In the genomic region with DNA sequence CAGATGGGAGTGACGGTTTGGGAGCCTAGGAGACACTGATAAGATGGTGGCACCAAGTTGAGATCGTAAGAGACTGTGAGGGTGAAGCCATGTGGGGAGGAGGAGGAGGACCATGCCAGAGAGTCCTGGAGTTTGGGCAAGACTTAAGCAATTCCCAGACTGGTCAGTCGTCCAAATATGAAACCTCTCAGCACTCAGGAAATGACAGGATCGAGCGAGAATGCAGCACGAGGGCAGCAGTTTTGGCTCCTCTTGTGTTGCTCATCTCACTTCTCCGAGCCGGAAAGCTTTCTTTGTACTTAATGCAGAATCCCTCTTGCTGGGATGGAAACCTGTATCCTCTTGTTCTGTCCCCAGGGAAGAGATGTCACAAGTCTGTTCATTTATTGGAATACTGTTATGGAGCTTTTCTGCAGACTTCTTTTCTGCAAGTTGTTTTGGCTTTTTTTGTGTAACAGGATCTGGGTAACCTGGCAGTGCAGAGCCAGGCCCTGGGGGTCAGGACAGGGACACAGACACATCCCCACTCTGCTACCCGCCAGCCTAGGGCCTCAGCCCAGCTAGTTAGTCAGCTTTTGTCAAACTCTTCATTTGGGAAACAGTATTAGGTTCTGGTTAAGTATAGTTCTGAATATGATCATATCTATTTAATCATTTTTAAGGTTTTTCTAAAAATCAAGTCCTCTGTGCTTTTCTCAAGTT, we compare ENCODE assay signal across 16 cellular contexts. TPM values are rescaled to one million over a fixed set of nuclear protein-coding genes. Genes with fewer than 3 reads are reported as not detected.
DNase-seq lines count a peak whose midpoint lies in the region; TF ChIP-seq lines count a peak whose summit lies in the region.
"Had no signal": no experiment of that assay in that cellular context is flagged by ENCODE, and none has a peak within 500 bp of the region (broad histone marks: within the 10 kb centered on the region; RNA-seq: fewer than 3 reads in every experiment).

No MANE protein-coding gene starts in this region.

- DNase-seq in AG09309 (ENCODE audit: low read depth) (peak; percentile 91), LHCN-M2 (ENCODE audit: low read depth) (peak; percentile 80), dedifferentiated amniotic fluid mesenchymal stem cell (ENCODE audit: extremely low spot score) (peak; percentile 87), myocyte (ENCODE audit: low read depth) (peak; percentile 57), occipital lobe (lab: John Stamatoyannopoulos, UW) (no peak), prostate gland (ENCODE audit: low spot score) (no peak), NCI-H2107 treated with DMSO at 0.1 percent for 48 hours (lab: John Stamatoyannopoulos, UW; ENCODE audit: unreplicated experiment) (no peak), C1 segment of cervical spinal cord (lab: John Stamatoyannopoulos, UW) (no peak)
- DNase-seq: activated T-cell treated with anti-CD3 and anti-CD28 coated beads, Interleukin-2, amount 50 U/mL, for 24 hours; caudate nucleus; CD4-positive, CD25-positive, alpha-beta regulatory T cell; H9; lower lobe of right lung; NCI-H345; thyroid gland had no signal

- no peaks in the 10 kb centered on the region for H3K9me3 ChIP-seq in prostate gland
- H3K9me3 ChIP-seq: lower lobe of right lung, psoas muscle, thyroid gland had no signal

- intact Hi-C loops in prostate gland (cut with DNase I), result no loop called here

- H3K4me3 ChIP-seq in AG09309 (ENCODE audit: control insufficient read depth, low read depth, low read length) (no peak overlapping the region), prostate gland (no peak overlapping the region)
- H3K4me3 ChIP-seq: lower lobe of right lung, psoas muscle, thyroid gland had no signal

- H3K4me1 ChIP-seq in prostate gland (replicated peaks), result no peaks in the 10 kb centered on the region
- H3K4me1 ChIP-seq: lower lobe of right lung, psoas muscle had no signal

- TF ChIP-seq CTCF in AG09309 (IDR thresholded peaks at IDR 0.05; ENCODE audit: control insufficient read depth, insufficient read depth, low read depth, low read length, missing control alignments) (no peak), prostate gland (IDR thresholded peaks at IDR 0.05) (no peak)

- no peaks in the 10 kb centered on the region for H3K36me3 ChIP-seq in prostate gland
- H3K36me3 ChIP-seq: lower lobe of right lung, thyroid gland had no signal

- WGBS in prostate gland, result 62% methylated on average over 9 of the region's 9 CpGs

- no peaks in the 10 kb centered on the region for H3K27me3 ChIP-seq in prostate gland (replicated peaks; ENCODE audit: insufficient read depth)
- H3K27me3 ChIP-seq: thyroid gland had no signal

- H3K27ac ChIP-seq in prostate gland, result no peak overlapping the region
- H3K27ac ChIP-seq: lower lobe of right lung, psoas muscle, thyroid gland had no signal

- TF ChIP-seq POLR2A in prostate gland (IDR thresholded peaks at IDR 0.05), result no peak

RNA-seq across cellular contexts. Expression of gene FNDC1, which starts 34.3 kb away (rescaled TPM):
- total RNA-seq in LHCN-M2 (2014; rRNA removed) (not detected in 2 replicates), myocyte (0.16 TPM in 1 of 2 replicates, not detected in the other), occipital lobe (1.1 TPM), prostate gland (under 1 TPM; 0.09 to 0.51 TPM)
- 0.05 TPM for polyA plus RNA-seq in LHCN-M2 (2012)
- 4.8 TPM for polyA plus RNA-seq in myocyte (2012)
- total RNA-seq: CD4-positive, CD25-positive, alpha-beta regulatory T cell had no signal

Comparison
In these comparisons a context has a peak if more than half of its experiments do, and no peak if none do; other contexts are left out.
1. DNase-seq: peak in AG09309 (single experiment), LHCN-M2 (single experiment), dedifferentiated amniotic fluid mesenchymal stem cell (single experiment) and myocyte (single experiment); none in occipital lobe (single experiment), prostate gland (single experiment), NCI-H2107 treated with DMSO at 0.1 percent for 48 hours (single experiment) and C1 segment of cervical spinal cord (0 of 14).